Comparison of ENCODE assay signal across 1 cellular context in genomic region chr16:89921131-89921698, GRCh38.
A peak's percentile ranks its signal among the peaks of the same experiment; 100 is the strongest.
TF ChIP-seq lines count a peak whose summit lies in the region.

No MANE protein-coding gene starts in this region.

TF ChIP-seq in HepG2, 621 proteins besides CTCF, POLR2A, EP300 and RAD21 (continued from another document and continues in another):
- TF ChIP-seq PRDM15 (CRISPR knock-in tag; IDR thresholded peaks at IDR 0.05) (peak; percentile 10; the same call in 1 of the 2 replicates), TEAD3 (CRISPR knock-in tag; optimal IDR thresholded peaks at IDR 0.05; ENCODE audit: borderline replicate concordance) (no peak), ZNF616 (CRISPR knock-in tag; IDR thresholded peaks at IDR 0.05; ENCODE audit: low read depth) (no peak), ZNF644 (CRISPR knock-in tag; IDR thresholded peaks at IDR 0.05; ENCODE audit: low read depth) (peak; percentile 7; the same call in 1 of the 2 replicates), HNRNPUL1 (IDR thresholded peaks at IDR 0.05; ENCODE audit: low read depth, low read length) (no peak), BRCA1 (CRISPR knock-in tag; IDR thresholded peaks at IDR 0.05) (no peak), KLF6 (CRISPR knock-in tag; IDR thresholded peaks at IDR 0.05) (no peak), ATF3 (CRISPR knock-in tag; IDR thresholded peaks at IDR 0.05) (no peak), DMTF1 (CRISPR knock-in tag; IDR thresholded peaks at IDR 0.05) (no peak), TFDP1 (CRISPR knock-in tag; IDR thresholded peaks at IDR 0.05; ENCODE audit: borderline replicate concordance) (peak; percentile 33; the same call in 1 of the 2 replicates), ZNF556 (CRISPR knock-in tag; IDR thresholded peaks at IDR 0.05; ENCODE audit: borderline replicate concordance) (peak; percentile 34; the same call in 1 of the 2 replicates), CENPX (CRISPR knock-in tag; IDR thresholded peaks at IDR 0.05) (no peak), ZXDC (CRISPR knock-in tag; IDR thresholded peaks at IDR 0.05) (no peak), ZNF205 (CRISPR knock-in tag; IDR thresholded peaks at IDR 0.05) (no peak), MXI1 (IDR thresholded peaks at IDR 0.05; ENCODE audit: borderline replicate concordance, low read depth, low read length) (peak; percentile 55; the same call in 1 of the 3 replicates), ZNF776 (CRISPR knock-in tag; IDR thresholded peaks at IDR 0.05) (no peak), ADNP (CRISPR knock-in tag; IDR thresholded peaks at IDR 0.05) (no peak), TRIM22 (IDR thresholded peaks at IDR 0.05) (no peak), REPIN1 (CRISPR knock-in tag; IDR thresholded peaks at IDR 0.05; ENCODE audit: borderline replicate concordance, low read depth) (no peak), MTF2 (CRISPR knock-in tag; IDR thresholded peaks at IDR 0.05; ENCODE audit: borderline replicate concordance) (no peak; the same call in 1 of the 2 replicates), ZNF674 (CRISPR knock-in tag; IDR thresholded peaks at IDR 0.05; ENCODE audit: low read depth) (no peak), GABPA (IDR thresholded peaks at IDR 0.05; ENCODE audit: low read depth, low read length) (no peak), GABPA (CRISPR knock-in tag; IDR thresholded peaks at IDR 0.05; ENCODE audit: low read depth) (no peak), IRF1 (CRISPR knock-in tag; IDR thresholded peaks at IDR 0.05; ENCODE audit: low read depth) (peak; percentile 81; the same call in 1 of the 2 replicates), ZNF318 (CRISPR knock-in tag; IDR thresholded peaks at IDR 0.05) (peak; percentile 89), CSRNP2 (CRISPR knock-in tag; conservative IDR thresholded peaks at IDR 0.05; ENCODE audit: low read depth) (no peak), ZSCAN29 (CRISPR knock-in tag; conservative IDR thresholded peaks at IDR 0.05) (no peak), ATF7 (IDR thresholded peaks at IDR 0.05) (no peak), ATF7 (CRISPR knock-in tag; IDR thresholded peaks at IDR 0.05) (no peak), MLLT10 (CRISPR knock-in tag; IDR thresholded peaks at IDR 0.05) (no peak), CEBPG (CRISPR knock-in tag; IDR thresholded peaks at IDR 0.05) (no peak), ATF7-NPFF (CRISPR knock-in tag; IDR thresholded peaks at IDR 0.05; ENCODE audit: low read depth) (no peak), NR2F2 (IDR thresholded peaks at IDR 0.05; ENCODE audit: borderline replicate concordance, low read depth) (no peak), ZNF224 (CRISPR knock-in tag; IDR thresholded peaks at IDR 0.05) (no peak), ZNF703 (CRISPR knock-in tag; IDR thresholded peaks at IDR 0.05; ENCODE audit: borderline replicate concordance) (no peak), HOXA3 (CRISPR knock-in tag; IDR thresholded peaks at IDR 0.05) (peak; percentile 36; the same call in 1 of the 2 replicates), PRPF4 (IDR thresholded peaks at IDR 0.05; ENCODE audit: low read depth, low read length, poor library complexity, severe bottlenecking) (no peak), THYN1 (CRISPR knock-in tag; IDR thresholded peaks at IDR 0.05; ENCODE audit: borderline replicate concordance, low read depth) (no peak)
